Comparison of ENCODE assay signal across 8 cellular contexts in the genomic region with DNA sequence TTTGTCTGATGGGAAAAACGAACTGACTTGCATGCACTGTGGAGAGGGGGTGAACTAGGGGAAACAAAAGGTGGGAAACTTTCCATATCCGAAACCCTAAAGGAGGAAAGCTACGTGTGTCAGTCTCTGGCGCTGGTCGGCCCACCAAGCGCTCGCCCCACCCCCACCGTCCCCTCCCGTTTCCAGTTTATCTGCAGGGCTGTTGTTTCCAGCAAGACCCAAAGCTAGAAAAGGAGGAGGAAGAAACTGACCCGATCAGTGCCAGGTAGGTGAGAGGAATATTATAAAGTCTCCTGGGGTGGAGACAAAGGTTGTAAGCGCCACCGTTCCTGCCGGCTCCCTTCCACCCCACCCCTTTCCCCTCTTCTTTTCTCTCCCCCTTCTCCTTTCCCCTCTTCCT. TPM values are rescaled to one million over a fixed set of nuclear protein-coding genes. Genes with fewer than 3 reads are reported as not detected.
A peak's percentile ranks its signal among the peaks of the same experiment; 100 is the strongest.
DNase-seq lines count a peak whose midpoint lies in the region; ATAC-seq lines count a peak whose summit lies in the region.

No MANE protein-coding gene starts in this region.

- H3K4me1 ChIP-seq in adipocyte (ENCODE audit: control insufficient read depth, insufficient read depth, low read length) (no peaks in the 10 kb centered on the region), iPS DF 6.9 (ENCODE audit: control insufficient read depth, insufficient read depth, low read length) (no peaks in the 10 kb centered on the region), skeletal muscle satellite cell (ENCODE audit: control insufficient read depth, insufficient read depth, low read length) (peaks cover 17% of the 10 kb centered on the region)

- H3K27ac Mint-ChIP-seq in activated naive CD4-positive, alpha-beta T cell treated with anti-CD3 and anti-CD28 coated beads, Interleukin-2, amount 50 U/mL, for 24 hours = no peak overlapping the region

- H3K27me3 Mint-ChIP-seq in activated naive CD4-positive, alpha-beta T cell treated with anti-CD3 and anti-CD28 coated beads, Interleukin-2, amount 50 U/mL, for 24 hours = no peaks in the 10 kb centered on the region

- peak overlapping the region; percentile 89 for H3K4me3 ChIP-seq in adipocyte (ENCODE audit: low read length)
- peak overlapping the region; percentile 95; the same call in 1 of the 2 replicates for H3K4me3 ChIP-seq in iPS DF 6.9 (ENCODE audit: low read length)
- H3K4me3 ChIP-seq in skeletal muscle satellite cell (ENCODE audit: low read length) = peak overlapping the region; percentile 77

- peak overlapping the region; percentile 86 for H3K4me3 Mint-ChIP-seq in activated naive CD4-positive, alpha-beta T cell treated with anti-CD3 and anti-CD28 coated beads, Interleukin-2, amount 50 U/mL, for 24 hours

- H3K27ac ChIP-seq in iPS DF 6.9 (ENCODE audit: low read length) = no peak overlapping the region

- no peaks in the 10 kb centered on the region for H3K9me3 Mint-ChIP-seq in activated naive CD4-positive, alpha-beta T cell treated with anti-CD3 and anti-CD28 coated beads, Interleukin-2, amount 50 U/mL, for 24 hours

- DNase-seq in activated naive CD4-positive, alpha-beta T cell (lab: John Stamatoyannopoulos, UW) = no peak
- DNase-seq in adipocyte (ENCODE audit: low read depth) (peak; percentile 45), iPS DF 6.9 (ENCODE audit: low read depth, low spot score) (no peak), GOT3 (lab: John Stamatoyannopoulos, UW) (no peak)

- peak overlapping the region; percentile 70 for H3K4me2 ChIP-seq in skeletal muscle satellite cell (ENCODE audit: low read length)

- peaks cover 14% of the 10 kb centered on the region for H3K4me1 Mint-ChIP-seq in activated naive CD4-positive, alpha-beta T cell treated with anti-CD3 and anti-CD28 coated beads, Interleukin-2, amount 50 U/mL, for 24 hours

- peak overlapping the region; percentile 95 for H3K9ac ChIP-seq in adipocyte (ENCODE audit: low read length)
- peak overlapping the region; percentile 95 for H3K9ac ChIP-seq in skeletal muscle satellite cell (ENCODE audit: low read depth, low read length)

- H3K36me3 Mint-ChIP-seq in activated naive CD4-positive, alpha-beta T cell treated with anti-CD3 and anti-CD28 coated beads, Interleukin-2, amount 50 U/mL, for 24 hours = no peaks in the 10 kb centered on the region

- H3K27me3 ChIP-seq in adipocyte (replicated peaks; ENCODE audit: control insufficient read depth, insufficient read depth, low read length) = peaks cover 4% of the 10 kb centered on the region
- no peaks in the 10 kb centered on the region for H3K27me3 ChIP-seq in iPS DF 6.9 (ENCODE audit: control insufficient read depth, insufficient read depth, low read length)
- no peaks in the 10 kb centered on the region for H3K27me3 ChIP-seq in skeletal muscle satellite cell (ENCODE audit: control insufficient read depth, insufficient read depth, low read length)

- H3K9me3 ChIP-seq in adipocyte (ENCODE audit: control insufficient read depth, low read length) = no peaks in the 10 kb centered on the region
- no peaks in the 10 kb centered on the region for H3K9me3 ChIP-seq in iPS DF 6.9 (ENCODE audit: control insufficient read depth, insufficient read depth, low read length)
- no peaks in the 10 kb centered on the region for H3K9me3 ChIP-seq in skeletal muscle satellite cell (replicated peaks; ENCODE audit: low read length)

- no peak for ATAC-seq in HG03025 (IDR thresholded peaks at IDR 0.05; ENCODE audit: low FRiP score, unreplicated experiment)
- no peak for ATAC-seq in HG03196 (IDR thresholded peaks at IDR 0.05; ENCODE audit: unreplicated experiment)

- no CpG with 5 or more reads among the region's 13 CpGs for whole genome bisulfite sequencing in iPS DF 6.9 (ENCODE audit: insufficient coverage, insufficient read length)

- H3K36me3 ChIP-seq in adipocyte (ENCODE audit: control insufficient read depth, insufficient read depth, low read length, severe bottlenecking) = peaks cover 6% of the 10 kb centered on the region
- H3K36me3 ChIP-seq in iPS DF 6.9 (ENCODE audit: control insufficient read depth, insufficient read depth, low read length) = no peaks in the 10 kb centered on the region
- peaks cover 9% of the 10 kb centered on the region for H3K36me3 ChIP-seq in skeletal muscle satellite cell (ENCODE audit: insufficient read depth, low read length)

RNA-seq across cellular contexts. Expression of gene TCEAL9, which starts 0.6 kb away (rescaled TPM):
- 118 and 139 TPM in 2 replicates for total RNA-seq in skeletal muscle satellite cell (2012; rRNA removed)

RNA-seq across cellular contexts. Expression of gene BEX3, which starts 19.4 kb away (rescaled TPM):
- 144 and 217 TPM in 2 replicates for total RNA-seq in skeletal muscle satellite cell (2012; rRNA removed)

RNA-seq across cellular contexts. Expression of gene TCEAL7, which starts 26.9 kb away (rescaled TPM):
- 39.3 and 45.4 TPM in 2 replicates for total RNA-seq in skeletal muscle satellite cell (2012; rRNA removed)

RNA-seq across cellular contexts. Expression of gene BEX2, which starts 46.1 kb away (rescaled TPM):
- 0.22 and 4.8 TPM in 2 replicates for total RNA-seq in skeletal muscle satellite cell (2012; rRNA removed)
